10 cellular contexts compared by ENCODE assay signal in the genomic region with DNA sequence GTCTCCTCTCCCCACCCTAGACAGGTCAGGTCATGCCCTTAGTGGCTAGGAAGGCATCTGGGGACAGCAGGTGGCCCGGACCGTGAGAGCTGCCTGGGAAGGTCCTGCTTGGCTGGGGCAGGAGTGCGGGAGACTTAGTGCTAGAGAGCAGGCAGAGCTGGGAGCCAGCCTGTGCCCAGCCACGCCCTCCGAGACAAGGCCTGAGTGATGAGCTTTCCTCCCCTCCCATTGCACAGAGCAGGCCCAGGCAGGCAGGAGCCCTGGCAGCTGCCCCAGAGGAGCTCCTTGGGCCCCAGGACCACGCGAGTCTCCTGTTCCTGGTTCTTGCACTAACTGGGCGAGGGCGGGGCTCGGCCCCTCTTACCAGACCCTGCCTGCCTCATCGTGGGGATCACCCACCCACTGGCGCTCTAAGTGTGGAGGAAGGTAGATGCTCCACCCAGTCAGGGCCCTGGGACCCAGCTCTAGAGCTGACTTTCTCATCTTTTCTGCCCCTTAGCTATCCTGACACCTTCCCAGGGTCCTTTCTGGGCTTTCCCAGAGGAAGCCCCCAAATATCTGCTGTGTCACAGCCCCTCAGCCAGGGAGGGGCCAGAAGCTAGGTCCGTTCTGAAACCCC. TPM values are rescaled to one million over a fixed set of nuclear protein-coding genes. Genes with fewer than 3 reads are reported as not detected.
DNase-seq lines count a peak whose midpoint lies in the region; ATAC-seq, FAIRE-seq and TF ChIP-seq lines count a peak whose summit lies in the region.
"Had no signal": no experiment of that assay in that cellular context is flagged by ENCODE, and none has a peak within 500 bp of the region (broad histone marks: within the 10 kb centered on the region; RNA-seq: fewer than 3 reads in every experiment).

No MANE protein-coding gene starts in this region.

- no peak for ATAC-seq in activated T-helper 17 cell treated with anti-CD3 and anti-CD28 coated beads, Interleukin-2, amount 50 U/mL, for 72 hours (replicated peaks)

- H3K27ac Mint-ChIP-seq in activated T-helper 17 cell treated with anti-CD3 and anti-CD28 coated beads, Interleukin-2, amount 50 U/mL, for 72 hours = peak overlapping the region; percentile 22
- peak overlapping the region in 2 of 3 experiments; percentile 64 to 82 for H3K27ac Mint-ChIP-seq in nephron

- no peak for FAIRE-seq in frontal cortex (lab: Jason Lieb, UNC)
- FAIRE-seq: islet of Langerhans had no signal

- H3K36me3 Mint-ChIP-seq in activated T-helper 17 cell treated with anti-CD3 and anti-CD28 coated beads, Interleukin-2, amount 50 U/mL, for 72 hours (ENCODE audit: low read depth) = no peaks in the 10 kb centered on the region
- H3K36me3 Mint-ChIP-seq in nephron (ENCODE audit: low read depth) = peaks cover 6% of the 10 kb centered on the region

- no peaks in the 10 kb centered on the region for H3K27me3 Mint-ChIP-seq in activated T-helper 17 cell treated with anti-CD3 and anti-CD28 coated beads, Interleukin-2, amount 50 U/mL, for 72 hours
- H3K27me3 Mint-ChIP-seq in nephron (ENCODE audit: low read depth) = peaks cover 6% of the 10 kb centered on the region

- TF ChIP-seq CTCF in nephron (IDR thresholded peaks at IDR 0.05; ENCODE audit: unreplicated experiment in 3 of 3) = no peak

- no peak overlapping the region for H3K4me3 Mint-ChIP-seq in activated T-helper 17 cell treated with anti-CD3 and anti-CD28 coated beads, Interleukin-2, amount 50 U/mL, for 72 hours
- no peak overlapping the region for H3K4me3 Mint-ChIP-seq in nephron

- H3K4me1 Mint-ChIP-seq in activated T-helper 17 cell treated with anti-CD3 and anti-CD28 coated beads, Interleukin-2, amount 50 U/mL, for 72 hours = no peaks in the 10 kb centered on the region
- peaks cover 41% of the 10 kb centered on the region for H3K4me1 Mint-ChIP-seq in nephron

- H3K9me3 Mint-ChIP-seq in activated T-helper 17 cell treated with anti-CD3 and anti-CD28 coated beads, Interleukin-2, amount 50 U/mL, for 72 hours = no peaks in the 10 kb centered on the region
- no peaks in the 10 kb centered on the region for H3K9me3 Mint-ChIP-seq in nephron

- peak; percentile 18 for DNase-seq in COLO829 (ENCODE audit: low spot score)
- peak; percentile 40 for DNase-seq in NCI-H1436 treated with DMSO at 0.1 percent for 48 hours (lab: John Stamatoyannopoulos, UW)
- no peak for DNase-seq in frontal cortex (ENCODE audit: low spot score in 2 of 2)
- DNase-seq in SW 1271 (lab: John Stamatoyannopoulos, UW) = no peak
- DNase-seq in inferior parietal cortex (ENCODE audit: extremely low spot score) = no peak
- DNase-seq in central memory CD4-positive, alpha-beta T cell = no peak
- DNase-seq: cortex of kidney had no signal

RNA-seq across cellular contexts. Expression of a gene that starts 44.9 kb away (rescaled TPM):
- total RNA-seq in activated T-helper 17 cell treated with anti-CD3 and anti-CD28 coated beads, Interleukin-2, amount 50 U/mL, for 72 hours = 1 to 10 TPM; 5.4 to 9.6 TPM
- total RNA-seq in frontal cortex = 19.6 TPM

Comparison
In these comparisons a context has a peak if more than half of its experiments do, and no peak if none do; other contexts are left out.
1. DNase-seq: peak in COLO829 (single experiment) and NCI-H1436 treated with DMSO at 0.1 percent for 48 hours (single experiment); none in frontal cortex (0 of 2), SW 1271 (0 of 2), inferior parietal cortex (single experiment) and central memory CD4-positive, alpha-beta T cell (single experiment).